Comparison of ENCODE assay signal across 23 cellular contexts in the genomic region with DNA sequence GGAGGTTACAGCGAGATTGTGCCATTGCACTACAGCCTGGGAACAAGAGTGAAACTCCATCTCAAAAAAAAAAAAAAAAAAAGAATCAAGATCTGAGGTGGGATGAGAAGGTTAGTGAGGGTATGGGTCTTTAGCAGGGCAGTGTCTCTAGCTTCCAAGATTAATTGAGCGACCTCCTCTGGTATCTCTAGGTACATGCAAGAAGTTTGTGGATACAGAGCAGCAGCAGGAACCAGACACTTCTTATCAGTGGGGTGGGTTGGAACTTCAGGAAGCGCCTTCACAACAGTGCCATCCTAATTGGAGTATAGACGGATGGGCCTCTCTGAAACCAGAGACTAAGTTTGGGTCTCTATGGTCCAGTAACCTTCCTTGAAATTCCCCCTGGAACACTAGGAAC. TPM values are rescaled to one million over a fixed set of nuclear protein-coding genes. Genes with fewer than 3 reads are reported as not detected.
DNase-seq lines count a peak whose midpoint lies in the region; ATAC-seq, FAIRE-seq and TF ChIP-seq lines count a peak whose summit lies in the region.
"Had no signal": no experiment of that assay in that cellular context is flagged by ENCODE, and none has a peak within 500 bp of the region (broad histone marks: within the 10 kb centered on the region; RNA-seq: fewer than 3 reads in every experiment).

No MANE protein-coding gene starts in this region.

- H3K27ac ChIP-seq in mesendoderm (ENCODE audit: low read depth, low read length) = no peak overlapping the region
- H3K27ac ChIP-seq in pancreas = no peak overlapping the region
- H3K27ac ChIP-seq: BLaER1 treated with 17β-estradiol and CSF1 and Interleukin-3, amounts not matched to agents 10 nM and 100 nM; KMS-11 had no signal

- no peak overlapping the region for H4K5ac ChIP-seq in mesendoderm (ENCODE audit: low read length)

- H3K27ac Mint-ChIP-seq in WTC11 (no peak overlapping the region), osteocyte (ENCODE audit: unreplicated experiment) (no peak overlapping the region)
- H3K27ac Mint-ChIP-seq: CD8-positive, alpha-beta T cell had no signal

- no peak overlapping the region for H2AK5ac ChIP-seq in mesendoderm (ENCODE audit: low read length)

- peaks cover 19% of the 10 kb centered on the region for H3K27me3 Mint-ChIP-seq in WTC11 (ENCODE audit: low read depth)
- peaks cover 46% of the 10 kb centered on the region for H3K27me3 Mint-ChIP-seq in osteocyte (ENCODE audit: unreplicated experiment)

- H3K23ac ChIP-seq in mesendoderm (ENCODE audit: low read length) = no peak overlapping the region

- H3K36me3 Mint-ChIP-seq in WTC11 (no peaks in the 10 kb centered on the region), osteocyte (ENCODE audit: unreplicated experiment) (no peaks in the 10 kb centered on the region)
- H3K36me3 Mint-ChIP-seq: CD8-positive, alpha-beta T cell had no signal

- CTCF ChIA-PET in WTC11 (lab: Charles Lee) = interaction anchor here (0.6 to 4.3 kb wide), 15 partner anchors 8 to 455 kb away, joined by 3 to 20 read pairs (median 5); no protein-coding TSS in a partner anchor

- no peak overlapping the region for H2BK120ac ChIP-seq in mesendoderm (ENCODE audit: low read depth, low read length)

- no peaks in the 10 kb centered on the region for H3K9me3 Mint-ChIP-seq in WTC11
- H3K9me3 Mint-ChIP-seq in osteocyte (ENCODE audit: unreplicated experiment) = no peaks in the 10 kb centered on the region
- H3K9me3 Mint-ChIP-seq: CD8-positive, alpha-beta T cell had no signal

- no peaks in the 10 kb centered on the region for H3K4me1 ChIP-seq in mesendoderm (ENCODE audit: control insufficient read depth, low read depth, low read length)
- H3K4me1 ChIP-seq in pancreas = no peaks in the 10 kb centered on the region
- H3K4me1 ChIP-seq: BLaER1 treated with 17β-estradiol and CSF1 and Interleukin-3, amounts not matched to agents 10 nM and 100 nM had no signal

- ATAC-seq in WTC11 = peak; percentile 85
- ATAC-seq in esophagus mucosa = no peak
- no peak for ATAC-seq in pancreas
- no peak for ATAC-seq in HG03175 (IDR thresholded peaks at IDR 0.05; ENCODE audit: unreplicated experiment)
- ATAC-seq: CD8-positive, alpha-beta T cell had no signal

- H3K4ac ChIP-seq in mesendoderm (ENCODE audit: low read depth, low read length) = no peak overlapping the region

- no peak overlapping the region for H3K9ac ChIP-seq in mesendoderm (ENCODE audit: low read length)
- H3K9ac ChIP-seq: BLaER1 treated with 17β-estradiol and CSF1 and Interleukin-3, amounts not matched to agents 10 nM and 100 nM; KMS-11 had no signal

- no peak for TF ChIP-seq POLR2A in NB4 (IDR thresholded peaks at IDR 0.05; ENCODE audit: extremely low read depth, insufficient read length)

- no CpG with 5 or more reads among the region's 4 CpGs for WGBS in mesendoderm (ENCODE audit: extremely low coverage, insufficient coverage, low lambda C conversion rate)
- WGBS in pancreas, 2 donors = 59 to 61% methylated on average over 4 of the region's 4 CpGs

- intact Hi-C loops in pancreas (cut with DNase I) = no loop called here

- DNase-seq in Daoy (ENCODE audit: low read depth) = peak; percentile 11
- DNase-seq in NB4 (ENCODE audit: low read depth) = peak; percentile 20
- DNase-seq in WTC11 (ENCODE audit: low spot score) = no peak
- peak; percentile 42 for DNase-seq in mesendoderm
- DNase-seq in osteocyte (ENCODE audit: extremely low spot score, unreplicated experiment) = no peak
- no peak for DNase-seq in pancreas
- DNase-seq: CD8-positive, alpha-beta T cell; GF-D8; H7; NCI-H1105 treated with DMSO at 0.1 percent for 48 hours; NCI-H2081; NCI-H2171; NCI-H345; NCI-H774; Right ventricle myocardium superior; SW 1271 had no signal

- H3K79me1 ChIP-seq in mesendoderm (ENCODE audit: low read length) = no peaks in the 10 kb centered on the region

- no peak for TF ChIP-seq CTCF in NB4 (IDR thresholded peaks at IDR 0.05; ENCODE audit: low read depth, low read length)
- TF ChIP-seq CTCF in WTC11 (IDR thresholded peaks at IDR 0.05) = no peak
- no peak for TF ChIP-seq CTCF in osteocyte (IDR thresholded peaks at IDR 0.05)
- no peak for TF ChIP-seq CTCF in pancreas (IDR thresholded peaks at IDR 0.05)

- H3K4me1 Mint-ChIP-seq in WTC11 (peaks cover 22% of the 10 kb centered on the region), osteocyte (ENCODE audit: unreplicated experiment) (no peaks in the 10 kb centered on the region)

- no peak overlapping the region for H2BK15ac ChIP-seq in mesendoderm (replicated peaks; ENCODE audit: low read depth)

- FAIRE-seq in pancreas (lab: Jason Lieb, UNC) = no peak
- FAIRE-seq: GM19239 had no signal

- H3K27me3 ChIP-seq in mesendoderm (ENCODE audit: insufficient read depth, low read length, poor library complexity) = no peaks in the 10 kb centered on the region
- peaks cover 0 to 3% (median 0%) of the 10 kb centered on the region in 4 donors for H3K27me3 ChIP-seq in pancreas

- no peaks in the 10 kb centered on the region for H3K9me3 ChIP-seq in pancreas
- H3K9me3 ChIP-seq: BLaER1 treated with 17β-estradiol and CSF1 and Interleukin-3, amounts not matched to agents 10 nM and 100 nM had no signal

- H3K18ac ChIP-seq in mesendoderm (ENCODE audit: low read length) = no peak overlapping the region

- POLR2A ChIA-PET in WTC11 (lab: Charles Lee) = interaction anchor here (0.5 kb wide), 1 partner anchor 85 kb away, joined by 4 read pairs; no protein-coding TSS in a partner anchor

- H3K56ac ChIP-seq in mesendoderm (ENCODE audit: low read length) = no peak overlapping the region

- H4K8ac ChIP-seq in mesendoderm (ENCODE audit: low read depth, low read length) = no peak overlapping the region

- no peak overlapping the region for H3K4me3 Mint-ChIP-seq in WTC11
- H3K4me3 Mint-ChIP-seq in osteocyte (ENCODE audit: unreplicated experiment) = no peak overlapping the region
- H3K4me3 Mint-ChIP-seq: CD8-positive, alpha-beta T cell had no signal

- H3K36me3 ChIP-seq in mesendoderm (ENCODE audit: control insufficient read depth, insufficient read depth, low read length) (no peaks in the 10 kb centered on the region), pancreas (no peaks in the 10 kb centered on the region)
- H3K36me3 ChIP-seq: BLaER1 treated with 17β-estradiol and CSF1 and Interleukin-3, amounts not matched to agents 10 nM and 100 nM had no signal

- H3K4me3 ChIP-seq in NB4 (ENCODE audit: low read depth, low read length) = no peak overlapping the region
- H3K4me3 ChIP-seq in mesendoderm (ENCODE audit: low read length) = no peak overlapping the region
- H3K4me3 ChIP-seq in pancreas = no peak overlapping the region
- H3K4me3 ChIP-seq: BLaER1 treated with 17β-estradiol and CSF1 and Interleukin-3, amounts not matched to agents 10 nM and 100 nM had no signal

- H2BK5ac ChIP-seq in mesendoderm (ENCODE audit: low read length) = no peak overlapping the region

- H3K4me2 ChIP-seq in mesendoderm (ENCODE audit: low read length) = no peak overlapping the region
- H3K4me2 ChIP-seq: BLaER1 treated with 17β-estradiol and CSF1 and Interleukin-3, amounts not matched to agents 10 nM and 100 nM; KMS-11 had no signal

- H3K79me2 ChIP-seq in mesendoderm (ENCODE audit: control insufficient read depth, insufficient read depth, low read length) = no peaks in the 10 kb centered on the region

TF ChIP-seq in WTC11, 78 proteins besides CTCF, POLR2A, EP300 and RAD21 (continues in another document):
- no peak for TF ChIP-seq ETV6 (CRISPR knock-in tag; IDR thresholded peaks at IDR 0.05)
- TF ChIP-seq SP1 (CRISPR knock-in tag; conservative IDR thresholded peaks at IDR 0.05) = no peak
- TF ChIP-seq, protein P1, sequence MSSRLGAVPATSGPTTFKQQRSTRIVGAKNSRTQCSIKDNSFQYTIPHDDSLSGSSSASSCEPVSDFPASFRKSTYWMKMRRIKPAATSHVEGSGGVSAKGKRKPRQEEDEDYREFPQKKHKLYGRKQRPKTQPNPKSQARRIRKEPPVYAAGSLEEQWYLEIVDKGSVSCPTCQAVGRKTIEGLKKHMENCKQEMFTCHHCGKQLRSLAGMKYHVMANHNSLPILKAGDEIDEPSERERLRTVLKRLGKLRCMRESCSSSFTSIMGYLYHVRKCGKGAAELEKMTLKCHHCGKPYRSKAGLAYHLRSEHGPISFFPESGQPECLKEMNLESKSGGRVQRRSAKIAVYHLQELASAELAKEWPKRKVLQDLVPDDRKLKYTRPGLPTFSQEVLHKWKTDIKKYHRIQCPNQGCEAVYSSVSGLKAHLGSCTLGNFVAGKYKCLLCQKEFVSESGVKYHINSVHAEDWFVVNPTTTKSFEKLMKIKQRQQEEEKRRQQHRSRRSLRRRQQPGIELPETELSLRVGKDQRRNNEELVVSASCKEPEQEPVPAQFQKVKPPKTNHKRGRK (CRISPR knock-in tag; IDR thresholded peaks at IDR 0.05; ENCODE audit: borderline replicate concordance) = no peak
- TF ChIP-seq ZNF317 (CRISPR knock-in tag; IDR thresholded peaks at IDR 0.05; ENCODE audit: borderline replicate concordance, low read depth) = no peak
- TF ChIP-seq, protein P2, sequence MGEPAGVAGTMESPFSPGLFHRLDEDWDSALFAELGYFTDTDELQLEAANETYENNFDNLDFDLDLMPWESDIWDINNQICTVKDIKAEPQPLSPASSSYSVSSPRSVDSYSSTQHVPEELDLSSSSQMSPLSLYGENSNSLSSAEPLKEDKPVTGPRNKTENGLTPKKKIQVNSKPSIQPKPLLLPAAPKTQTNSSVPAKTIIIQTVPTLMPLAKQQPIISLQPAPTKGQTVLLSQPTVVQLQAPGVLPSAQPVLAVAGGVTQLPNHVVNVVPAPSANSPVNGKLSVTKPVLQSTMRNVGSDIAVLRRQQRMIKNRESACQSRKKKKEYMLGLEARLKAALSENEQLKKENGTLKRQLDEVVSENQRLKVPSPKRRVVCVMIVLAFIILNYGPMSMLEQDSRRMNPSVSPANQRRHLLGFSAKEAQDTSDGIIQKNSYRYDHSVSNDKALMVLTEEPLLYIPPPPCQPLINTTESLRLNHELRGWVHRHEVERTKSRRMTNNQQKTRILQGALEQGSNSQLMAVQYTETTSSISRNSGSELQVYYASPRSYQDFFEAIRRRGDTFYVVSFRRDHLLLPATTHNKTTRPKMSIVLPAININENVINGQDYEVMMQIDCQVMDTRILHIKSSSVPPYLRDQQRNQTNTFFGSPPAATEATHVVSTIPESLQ (CRISPR knock-in tag; IDR thresholded peaks at IDR 0.05) = no peak
- no peak for TF ChIP-seq GTF2I (CRISPR knock-in tag; conservative IDR thresholded peaks at IDR 0.05)
- TF ChIP-seq, protein P3, sequence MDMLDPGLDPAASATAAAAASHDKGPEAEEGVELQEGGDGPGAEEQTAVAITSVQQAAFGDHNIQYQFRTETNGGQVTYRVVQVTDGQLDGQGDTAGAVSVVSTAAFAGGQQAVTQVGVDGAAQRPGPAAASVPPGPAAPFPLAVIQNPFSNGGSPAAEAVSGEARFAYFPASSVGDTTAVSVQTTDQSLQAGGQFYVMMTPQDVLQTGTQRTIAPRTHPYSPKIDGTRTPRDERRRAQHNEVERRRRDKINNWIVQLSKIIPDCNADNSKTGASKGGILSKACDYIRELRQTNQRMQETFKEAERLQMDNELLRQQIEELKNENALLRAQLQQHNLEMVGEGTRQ (CRISPR knock-in tag; IDR thresholded peaks at IDR 0.05) = no peak

RNA-seq across cellular contexts. Expression of a gene that starts 51.9 kb away (rescaled TPM):
- not detected in 2 replicates for total RNA-seq in Daoy (2014; rRNA removed; shearing (Covaris generic))
- total RNA-seq in WTC11 (2021) = 0.81 TPM in 1 of 3 replicates, not detected in the others
- polyA plus RNA-seq in mesendoderm (2013, experiment 1 of 2) = not detected
- 0.11 TPM for polyA plus RNA-seq in mesendoderm (2013, experiment 2 of 2)
- total RNA-seq in osteocyte = not detected in 2 replicates
- total RNA-seq in esophagus mucosa = not detected
- total RNA-seq in pancreas = not detected
- polyA plus RNA-seq in pancreas = not detected
- total RNA-seq: CD8-positive, alpha-beta T cell; H7; HT1080; RPMI7951 had no signal

Comparison
In these comparisons a context has a peak if more than half of its experiments do, and no peak if none do; other contexts are left out.
1. DNase-seq: peak in Daoy (single experiment), NB4 (single experiment) and mesendoderm (single experiment); none in WTC11 (single experiment), osteocyte (single experiment) and pancreas (0 of 6).